ENCODE assay signal across 9 cellular contexts in the genomic region with DNA sequence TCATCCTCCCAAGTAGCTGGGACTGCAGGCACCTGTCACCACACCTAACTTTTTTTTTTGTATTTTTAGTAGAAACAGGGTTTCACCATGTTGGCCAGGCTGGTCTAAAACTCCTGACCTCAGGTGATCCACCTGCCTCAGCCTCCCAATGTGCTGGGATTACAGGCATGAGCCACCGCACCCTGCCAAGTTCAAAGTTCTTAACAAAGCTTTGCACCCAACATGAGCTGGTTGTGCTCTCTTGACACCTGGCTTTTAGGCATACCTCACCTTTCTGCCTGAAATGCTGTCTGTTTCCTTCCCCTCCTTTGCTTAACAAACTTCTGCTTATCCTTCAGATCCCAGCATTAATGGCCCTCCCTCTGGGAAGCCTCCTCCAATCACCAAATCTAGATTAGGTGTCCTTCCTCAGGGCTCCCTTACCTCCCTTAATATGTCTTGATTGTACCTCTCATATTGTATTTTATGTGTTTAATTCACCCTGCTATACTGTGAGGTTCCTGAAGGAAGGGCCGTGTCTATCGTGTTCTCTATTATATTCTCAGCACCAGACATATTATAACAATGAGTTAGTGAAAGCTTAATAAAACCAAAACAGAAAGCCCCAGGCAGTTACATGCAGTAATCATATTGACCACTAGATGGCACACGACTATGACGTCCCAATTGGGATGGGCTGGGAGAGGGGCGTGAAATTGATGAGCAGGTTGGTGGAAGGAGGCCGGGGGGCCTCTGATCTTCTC.
DNase-seq lines count a peak whose midpoint lies in the region; ATAC-seq and TF ChIP-seq lines count a peak whose summit lies in the region.
"Had no signal": no experiment of that assay in that cellular context is flagged by ENCODE, and none has a peak within 500 bp of the region (broad histone marks: within the 10 kb centered on the region; RNA-seq: fewer than 3 reads in every experiment).

No MANE protein-coding gene starts in this region.

- TF ChIP-seq CTCF in esophagus squamous epithelium (IDR thresholded peaks at IDR 0.05) (peak; percentile 62 to 90 (median 80)), neural progenitor cell (IDR thresholded peaks at IDR 0.05) (peak; percentile 87)

- no peak for TF ChIP-seq POLR2A in esophagus squamous epithelium (IDR thresholded peaks at IDR 0.05)

- H3K4me3 ChIP-seq in HAP-1 (no peak overlapping the region), esophagus squamous epithelium (no peak overlapping the region), neural progenitor cell (no peak overlapping the region)
- H3K4me3 ChIP-seq: SK-N-MC had no signal

- intact Hi-C loops in esophagus squamous epithelium (cut with DNase I), result no loop called here

- H3K4me1 ChIP-seq in HAP-1, result no peaks in the 10 kb centered on the region
- peaks cover 0 to 28% (median 0%) of the 10 kb centered on the region in 3 donors for H3K4me1 ChIP-seq in esophagus squamous epithelium
- no peaks in the 10 kb centered on the region for H3K4me1 ChIP-seq in neural progenitor cell

- DNase-seq in D341Med (ENCODE audit: low spot score), result peak; percentile 70
- peak; percentile 20 to 69 for DNase-seq in HAP-1 (ENCODE audit: low spot score in 2 of 2)
- peak; percentile 8 for DNase-seq in T1000 (lab: John Stamatoyannopoulos, UW)
- DNase-seq in esophagus squamous epithelium (lab: John Stamatoyannopoulos, UW), result no peak
- peak; percentile 55 for DNase-seq in neural progenitor cell (ENCODE audit: low spot score)
- DNase-seq in superior temporal gyrus (ENCODE audit: extremely low spot score), result no peak
- DNase-seq in hypothalamus (lab: John Stamatoyannopoulos, UW), result no peak

- 0 out of 2 replicates have a peak, but pooled peaks cover 6% of the 10 kb centered on the region for H3K9me3 ChIP-seq in HAP-1
- H3K9me3 ChIP-seq in esophagus squamous epithelium, result peaks cover 0 to 15% (median 0%) of the 10 kb centered on the region in 3 donors
- H3K9me3 ChIP-seq in neural progenitor cell (ENCODE audit: low read depth), result peaks cover 8% of the 10 kb centered on the region

- peaks cover 7% of the 10 kb centered on the region for H3K27me3 Mint-ChIP-seq in neural progenitor cell (ENCODE audit: insufficient read depth, low read depth)

- no peaks in the 10 kb centered on the region for H3K27me3 ChIP-seq in HAP-1 (ENCODE audit: low read depth)
- no peaks in the 10 kb centered on the region for H3K27me3 ChIP-seq in esophagus squamous epithelium
- no peaks in the 10 kb centered on the region for H3K27me3 ChIP-seq in neural progenitor cell

- no peaks in the 10 kb centered on the region for H4K20me1 ChIP-seq in neural progenitor cell (ENCODE audit: low read depth)

- no peak overlapping the region for H3K27ac ChIP-seq in esophagus squamous epithelium
- no peak overlapping the region for H3K27ac ChIP-seq in neural progenitor cell
- H3K27ac ChIP-seq: SK-N-MC had no signal

- no peaks in the 10 kb centered on the region for H3K36me3 Mint-ChIP-seq in neural progenitor cell

- H3K4me2 ChIP-seq in neural progenitor cell, result no peak overlapping the region

- no peak overlapping the region for H2AFZ ChIP-seq in neural progenitor cell (replicated peaks)

- ATAC-seq in HG02623 (IDR thresholded peaks at IDR 0.05; ENCODE audit: unreplicated experiment), result no peak

- H3K4me3 Mint-ChIP-seq in neural progenitor cell, result no peak overlapping the region

- H3K9ac ChIP-seq in neural progenitor cell, result no peak overlapping the region

- WGBS in esophagus squamous epithelium, 2 donors, result 22 to 29% methylated on average over 7 of the region's 7 CpGs

- H3K36me3 ChIP-seq in HAP-1 (replicated peaks), result no peaks in the 10 kb centered on the region
- no peaks in the 10 kb centered on the region for H3K36me3 ChIP-seq in esophagus squamous epithelium
- H3K36me3 ChIP-seq in neural progenitor cell, result no peaks in the 10 kb centered on the region

- no peaks in the 10 kb centered on the region for H3K79me2 ChIP-seq in neural progenitor cell (ENCODE audit: low read depth)

- H3K27ac Mint-ChIP-seq in neural progenitor cell, result peak overlapping the region; percentile 48

- in situ Hi-C loops in HAP-1 (cut with MboI; ENCODE audit: low sequenced_read_pairs), result no loop called here

- H3K4me1 Mint-ChIP-seq in neural progenitor cell, result no peaks in the 10 kb centered on the region

- H3K9me3 Mint-ChIP-seq in neural progenitor cell, result peaks cover 22% of the 10 kb centered on the region

- H3F3A ChIP-seq in neural progenitor cell (ENCODE audit: low read depth), result no peaks in the 10 kb centered on the region

Comparison
In these comparisons a context has a peak if more than half of its experiments do, and no peak if none do; other contexts are left out.
1. DNase-seq: peak in D341Med (single experiment), HAP-1 (2 of 2), T1000 (single experiment) and neural progenitor cell (single experiment); none in esophagus squamous epithelium (single experiment), superior temporal gyrus (single experiment) and hypothalamus (0 of 51).